ENCODE assay signal across 14 cellular contexts in genomic region chr3:104911376-104911775, GRCh38.
"Had no signal": no experiment of that assay in that cellular context is flagged by ENCODE, and none has a peak within 500 bp of the region (broad histone marks: within the 10 kb centered on the region; RNA-seq: fewer than 3 reads in every experiment).

No MANE protein-coding gene starts in this region.

- H3K9me3 ChIP-seq: heart left ventricle, ovary, upper lobe of left lung had no signal

- DNase-seq: activated CD4-positive, alpha-beta T cell treated with anti-CD3 and anti-CD28 coated beads for 1 hour; activated CD4-positive, alpha-beta T cell treated with anti-CD3 and anti-CD28 coated beads, Interleukin-2, amount 50 U/mL, for 48 hours; activated CD8-positive, alpha-beta memory T cell treated with anti-CD3 and anti-CD28 coated beads, Interleukin-2, amount 10 ng/mL, durations not matched to agents 7 days and 5 days; activated gamma-delta T cell treated with Interleukin-2 at 50 U/mL for 16 hours; activated naive CD8-positive, alpha-beta T cell treated with anti-CD3 and anti-CD28 coated beads for 36 hours; activated T-cell treated with anti-CD3 and anti-CD28 coated beads, Interleukin-2, amount 50 U/mL, for 48 hours; cerebellar nuclear complex; heart left ventricle; islet precursor cell; mammary epithelial cell; ovary; stimulated activated CD4-positive, alpha-beta T cell treated with anti-CD3 and anti-CD28 coated beads, Interleukin-15, amount 100 ng/mL, for 24 hours; stimulated activated CD4-positive, alpha-beta T cell treated with anti-CD3 and anti-CD28 coated beads, Interleukin-4, amount 100 ng/mL, for 24 hours; upper lobe of left lung had no signal

- H3K4me1 ChIP-seq: heart left ventricle, upper lobe of left lung had no signal

- H3K27ac ChIP-seq: heart left ventricle, ovary, upper lobe of left lung had no signal

- H3K27me3 ChIP-seq: heart left ventricle, ovary, upper lobe of left lung had no signal

- H3K4me3 ChIP-seq: heart left ventricle, ovary, upper lobe of left lung had no signal

- H3K36me3 ChIP-seq: heart left ventricle, ovary, upper lobe of left lung had no signal
